ENCODE assay signal across 1 cellular context in the genomic region with DNA sequence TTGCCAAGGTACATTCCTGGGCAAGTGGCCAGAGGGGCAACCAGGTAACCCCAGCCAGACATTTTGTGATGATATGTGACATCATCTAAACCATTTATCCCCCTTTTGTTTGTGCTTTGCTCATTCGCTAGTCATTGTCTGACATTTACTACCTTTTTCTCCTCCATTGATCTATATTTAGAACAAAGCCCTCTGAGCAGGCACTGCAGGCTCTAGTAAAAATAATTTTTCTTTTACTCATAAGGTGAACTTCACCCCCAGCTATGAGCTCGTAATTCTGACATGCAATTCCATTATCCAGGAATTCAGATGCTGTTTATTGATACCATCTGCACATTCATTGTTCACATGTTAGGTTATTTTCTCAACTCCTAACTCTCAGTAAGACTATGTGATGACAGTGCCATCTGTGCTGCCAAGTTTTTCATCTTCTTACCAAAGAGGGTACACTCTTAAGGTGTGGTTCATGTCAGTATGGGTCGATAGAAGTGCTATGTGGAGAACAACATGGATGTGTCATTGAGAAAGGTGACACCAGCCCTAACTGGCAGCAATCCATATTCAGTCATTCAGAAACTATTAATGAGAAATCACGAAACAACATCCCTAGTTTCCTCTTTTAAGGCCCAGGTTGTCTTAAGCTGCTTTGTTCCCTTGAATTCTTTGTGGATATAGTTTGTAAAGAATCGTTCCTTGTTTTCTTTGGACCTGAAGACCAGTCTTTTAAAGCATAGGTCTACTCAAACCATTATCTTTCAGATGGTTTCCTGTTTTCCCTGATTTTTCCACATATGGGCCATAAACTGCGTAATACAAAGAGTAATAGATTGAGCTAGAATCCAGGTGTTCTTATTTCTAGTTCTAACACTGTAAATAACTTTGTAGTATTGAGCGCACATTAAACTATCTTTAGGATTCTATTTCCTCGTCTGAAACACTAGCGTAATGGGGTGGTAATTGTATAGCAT.
TF ChIP-seq lines count a peak whose summit lies in the region.

No MANE protein-coding gene starts in this region.

TF ChIP-seq in SK-N-SH treated with all-trans-retinoic acid at 6 μM for 48 hours, 23 proteins besides CTCF, POLR2A, EP300 and RAD21 (continued from another document):
- TF ChIP-seq, protein P1, sequence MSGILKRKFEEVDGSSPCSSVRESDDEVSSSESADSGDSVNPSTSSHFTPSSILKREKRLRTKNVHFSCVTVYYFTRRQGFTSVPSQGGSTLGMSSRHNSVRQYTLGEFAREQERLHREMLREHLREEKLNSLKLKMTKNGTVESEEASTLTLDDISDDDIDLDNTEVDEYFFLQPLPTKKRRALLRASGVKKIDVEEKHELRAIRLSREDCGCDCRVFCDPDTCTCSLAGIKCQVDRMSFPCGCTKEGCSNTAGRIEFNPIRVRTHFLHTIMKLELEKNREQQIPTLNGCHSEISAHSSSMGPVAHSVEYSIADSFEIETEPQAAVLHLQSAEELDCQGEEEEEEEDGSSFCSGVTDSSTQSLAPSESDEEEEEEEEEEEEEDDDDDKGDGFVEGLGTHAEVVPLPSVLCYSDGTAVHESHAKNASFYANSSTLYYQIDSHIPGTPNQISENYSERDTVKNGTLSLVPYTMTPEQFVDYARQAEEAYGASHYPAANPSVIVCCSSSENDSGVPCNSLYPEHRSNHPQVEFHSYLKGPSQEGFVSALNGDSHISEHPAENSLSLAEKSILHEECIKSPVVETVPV (CRISPR knock-in tag; IDR thresholded peaks at IDR 0.05), result no peak
- peak; percentile 91 for TF ChIP-seq ISL1 (CRISPR knock-in tag; IDR thresholded peaks at IDR 0.05)
- TF ChIP-seq RARB (CRISPR knock-in tag; IDR thresholded peaks at IDR 0.05), result no peak
